In genomic region chr3:64209866-64210609, GRCh38 we compare ENCODE assay signal across 10 cellular contexts. TPM values are rescaled to one million over a fixed set of nuclear protein-coding genes. Genes with fewer than 3 reads are reported as not detected.
DNase-seq lines count a peak whose midpoint lies in the region; ATAC-seq and TF ChIP-seq lines count a peak whose summit lies in the region.
"Had no signal": no experiment of that assay in that cellular context is flagged by ENCODE, and none has a peak within 500 bp of the region (broad histone marks: within the 10 kb centered on the region; RNA-seq: fewer than 3 reads in every experiment).

No MANE protein-coding gene starts in this region.

- 35% methylated on average over 12 of the region's 12 CpGs for WGBS in right cardiac atrium

- ATAC-seq in right cardiac atrium = peak; percentile 86 to 91
- no peak for ATAC-seq in GM18861 (IDR thresholded peaks at IDR 0.05; ENCODE audit: unreplicated experiment)
- no peak for ATAC-seq in GM19328 (IDR thresholded peaks at IDR 0.05; ENCODE audit: unreplicated experiment)
- ATAC-seq: natural killer cell had no signal

- intact Hi-C loops in right cardiac atrium (cut with DNase I) = no loop called here

- POLR2A ChIA-PET in HEK293T (lab: Yijun Ruan, JAX) = interaction anchor here (0.9 kb wide), 1 partner anchor 23 kb away, joined by 3 read pairs; no protein-coding TSS in a partner anchor

- H3K9me3 ChIP-seq in right cardiac atrium (ENCODE audit: control insufficient read depth, low read length) = no peaks in the 10 kb centered on the region

- peaks cover 22% of the 10 kb centered on the region for H3K4me1 ChIP-seq in right cardiac atrium (ENCODE audit: control insufficient read depth, insufficient read depth, low read length)

- CTCF ChIA-PET in HEK293T (lab: Yijun Ruan, JAX) = interaction anchor here (0.7 kb wide), 1 partner anchor 16 kb away, joined by 5 read pairs; no protein-coding TSS in a partner anchor

- H3K27me3 ChIP-seq in right cardiac atrium (ENCODE audit: control insufficient read depth, insufficient read depth) = no peaks in the 10 kb centered on the region

- H3K4me3 ChIP-seq in astrocyte of the cerebellum (ENCODE audit: low read depth, low read length) = no peak overlapping the region
- no peak overlapping the region for H3K4me3 ChIP-seq in right cardiac atrium (ENCODE audit: low read length)

- peak; percentile 58 for DNase-seq in Daoy (ENCODE audit: low read depth)
- DNase-seq in astrocyte of the cerebellum (ENCODE audit: low read depth) = peak; percentile 41
- peak; percentile 88 to 96 (median 94) for DNase-seq in right cardiac atrium
- DNase-seq in putamen (ENCODE audit: low spot score) = peak; percentile 82
- no peak for DNase-seq in HEK293T (ENCODE audit: extremely low spot score)
- DNase-seq in NCI-H146 treated with DMSO at 0.1 percent for 48 hours (lab: John Stamatoyannopoulos, UW; ENCODE audit: unreplicated experiment) = no peak
- DNase-seq: natural killer cell, SHP77 treated with DMSO at 0.1 percent for 48 hours had no signal

- in situ Hi-C loops in astrocyte of the cerebellum (cut with HindIII; ENCODE audit: low sequenced_read_pairs) = no loop called here

- no peak for TF ChIP-seq CTCF in astrocyte of the cerebellum (IDR thresholded peaks at IDR 0.05; ENCODE audit: low read depth, low read length, missing control alignments)

- H3K27ac ChIP-seq in right cardiac atrium (ENCODE audit: low read length) = peak overlapping the region; percentile 83

TF ChIP-seq in HEK293T, 16 proteins besides CTCF, POLR2A, EP300 and RAD21:
- TF ChIP-seq LEF1 (IDR thresholded peaks at IDR 0.05; ENCODE audit: borderline replicate concordance) (no peak), CTBP1 (IDR thresholded peaks at IDR 0.05; ENCODE audit: borderline replicate concordance) (no peak), HDGF (IDR thresholded peaks at IDR 0.05; ENCODE audit: borderline replicate concordance) (no peak), BHLHE40 (IDR thresholded peaks at IDR 0.05; ENCODE audit: borderline replicate concordance) (no peak), NFRKB (IDR thresholded peaks at IDR 0.05) (no peak), PKNOX1 (IDR thresholded peaks at IDR 0.05) (no peak), FOXK2 (IDR thresholded peaks at IDR 0.05) (no peak), ARNT (IDR thresholded peaks at IDR 0.05) (no peak), FOXA1 (IDR thresholded peaks at IDR 0.05) (no peak), TARDBP (IDR thresholded peaks at IDR 0.05) (no peak), SUZ12 (IDR thresholded peaks at IDR 0.05) (no peak), SP1 (IDR thresholded peaks at IDR 0.05) (no peak), L3MBTL2 (conservative IDR thresholded peaks at IDR 0.05) (no peak), FOXM1 (IDR thresholded peaks at IDR 0.05; ENCODE audit: borderline replicate concordance) (no peak)
TF ChIP-seq in HEK293T: peak in this region for 0.

RNA-seq across cellular contexts. Expression of gene PRICKLE2, which starts 15.2 kb away (rescaled TPM):
- 7.9 and 13.0 TPM in 2 replicates for total RNA-seq in Daoy (2014; rRNA removed; shearing (Covaris generic))
- 10 to 100 TPM; 10.6 to 15.2 (median 11.8) TPM for total RNA-seq in right cardiac atrium
- polyA plus RNA-seq in right cardiac atrium = 2.3 TPM

Comparison
In these comparisons a context has a peak if more than half of its experiments do, and no peak if none do; other contexts are left out.
1. DNase-seq: peak in Daoy (single experiment), astrocyte of the cerebellum (single experiment), right cardiac atrium (3 of 3) and putamen (single experiment); none in HEK293T (single experiment) and NCI-H146 treated with DMSO at 0.1 percent for 48 hours (single experiment).
2. ATAC-seq: peak in right cardiac atrium (2 of 2); none in GM18861 (single experiment) and GM19328 (single experiment).